In the genomic region with DNA sequence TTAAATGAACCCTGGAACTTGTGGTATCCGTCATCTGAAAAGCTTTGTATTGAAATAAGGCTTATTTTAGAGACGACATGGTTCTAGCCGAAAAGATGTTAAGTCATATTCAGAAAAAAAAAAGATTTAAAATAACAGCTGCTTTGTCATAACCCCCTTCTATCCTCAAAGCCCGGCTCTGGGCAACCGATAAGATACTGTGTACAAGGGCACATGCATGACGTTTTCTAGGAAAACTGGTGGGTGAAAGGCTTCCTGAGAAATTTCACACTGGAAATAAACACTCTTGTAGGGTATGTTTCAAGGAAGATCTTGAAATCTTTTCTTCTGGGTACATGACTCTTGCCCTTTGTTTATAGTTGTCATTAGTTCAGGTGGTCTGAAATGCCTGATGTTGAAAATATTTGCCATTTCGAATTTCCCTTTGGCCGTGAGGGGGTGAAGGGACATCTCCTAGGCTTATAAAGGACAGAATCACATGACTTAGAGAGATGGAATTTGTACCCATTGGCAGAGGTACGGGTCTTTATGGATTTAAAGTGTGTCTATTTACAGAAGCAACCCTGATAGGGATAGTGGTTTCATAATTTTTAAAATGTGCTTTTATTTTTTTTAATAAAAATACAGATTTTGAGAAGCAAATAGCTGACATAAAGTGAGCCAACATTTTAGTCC, we compare ENCODE assay signal across 21 cellular contexts.
"Had no signal": no experiment of that assay in that cellular context is flagged by ENCODE, and none has a peak within 500 bp of the region (broad histone marks: within the 10 kb centered on the region; RNA-seq: fewer than 3 reads in every experiment).

No MANE protein-coding gene starts in this region.

- H3K9ac ChIP-seq: neural progenitor cell had no signal

- H3K4me2 ChIP-seq: neural progenitor cell had no signal

- H2AFZ ChIP-seq: neural progenitor cell had no signal

- H3K27me3 ChIP-seq: cardiac muscle cell, dorsolateral prefrontal cortex, neural progenitor cell had no signal

- H3K9me3 ChIP-seq: thoracic aorta had no signal

- H3K4me1 ChIP-seq: neural progenitor cell had no signal

- ATAC-seq: activated CD8-positive, alpha-beta T cell treated with anti-CD3 and anti-CD28 coated beads for 36 hours; activated T-helper 17 cell treated with anti-CD3 and anti-CD28 coated beads, Interleukin-2, amount 50 U/mL, for 72 hours; left ventricle myocardium superior had no signal

- DNase-seq: activated CD4-positive, alpha-beta T cell treated with anti-CD3 and anti-CD28 coated beads, Interleukin-2, amount 10 ng/mL, durations not matched to agents 24 days and 14 days; activated CD8-positive, alpha-beta T cell treated with anti-CD3 and anti-CD28 coated beads for 36 hours; activated naive CD4-positive, alpha-beta T cell; activated naive CD8-positive, alpha-beta T cell treated with anti-CD3 and anti-CD28 coated beads for 36 hours; activated T-cell treated with anti-CD3 and anti-CD28 coated beads, Interleukin-2, amount 50 U/mL, for 1 hour; amniotic stem cell; dorsolateral prefrontal cortex; endodermal cell; foreskin melanocyte; glutamatergic neuron; left ventricle myocardium superior; naive B cell; posterior cingulate gyrus; retina; stimulated activated CD4-positive, alpha-beta T cell treated with anti-CD3 and anti-CD28 coated beads, Interleukin-15, amount 100 ng/mL, for 24 hours; stimulated activated CD4-positive, alpha-beta T cell treated with anti-CD3 and anti-CD28 coated beads, Interleukin-2, amount 100 ng/mL, for 48 hours; T1000 had no signal

- H3K4me3 ChIP-seq: cardiac muscle cell, dorsolateral prefrontal cortex, neural progenitor cell, thoracic aorta had no signal

- H3K36me3 ChIP-seq: cardiac muscle cell, neural progenitor cell, thoracic aorta had no signal

- H3K27ac ChIP-seq: cardiac muscle cell, dorsolateral prefrontal cortex, neural progenitor cell, thoracic aorta had no signal
